In the genomic region with DNA sequence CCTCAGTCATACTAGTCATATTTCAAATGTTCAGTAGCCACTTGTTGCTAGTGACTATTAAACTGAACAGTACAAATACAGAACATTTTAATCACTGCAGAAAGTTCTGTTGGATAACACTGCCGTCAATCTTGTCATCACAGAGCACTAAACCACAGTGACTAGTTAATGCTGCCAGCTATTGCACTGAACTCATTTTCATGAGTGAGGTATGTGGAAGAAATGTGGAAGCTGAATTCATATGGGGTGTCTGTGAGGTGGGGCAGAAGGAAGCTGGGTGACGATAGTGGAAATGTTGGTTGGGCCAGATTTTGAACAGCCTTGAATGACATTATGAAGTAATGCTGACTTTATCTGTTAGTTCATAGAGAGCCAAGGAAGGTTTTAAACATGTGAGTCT, we compare ENCODE assay signal across 16 cellular contexts. TPM values are rescaled to one million over a fixed set of nuclear protein-coding genes. Genes with fewer than 3 reads are reported as not detected.
DNase-seq lines count a peak whose midpoint lies in the region; ATAC-seq and TF ChIP-seq lines count a peak whose summit lies in the region.
"Had no signal": no experiment of that assay in that cellular context is flagged by ENCODE, and none has a peak within 500 bp of the region (broad histone marks: within the 10 kb centered on the region; RNA-seq: fewer than 3 reads in every experiment).

No MANE protein-coding gene starts in this region.

- peak overlapping the region; percentile 40 for H2BK12ac ChIP-seq in trophoblast cell (ENCODE audit: low read length)

- no peak overlapping the region for H2BK5ac ChIP-seq in trophoblast cell (ENCODE audit: low read depth, low read length, poor library complexity)

- 47 to 78% methylated on average over 2 of the region's 2 CpGs for WGBS in gastroesophageal sphincter (ENCODE audit: low coverage in 1 of 2), 2 donors
- no CpG with 5 or more reads among the region's 2 CpGs for WGBS in trophoblast cell (ENCODE audit: extremely low coverage, insufficient coverage, insufficient read length)

- TF ChIP-seq EP300 in gastroesophageal sphincter (IDR thresholded peaks at IDR 0.05): no peak

- H3K4me2 ChIP-seq in trophoblast cell (ENCODE audit: low read length): no peak overlapping the region
- H3K4me2 ChIP-seq: A549, GM23338 had no signal

- H3K4me3 Mint-ChIP-seq in T-helper 17 cell: no peak overlapping the region
- H3K4me3 Mint-ChIP-seq: GM23338 had no signal

- H3K23ac ChIP-seq in trophoblast cell (ENCODE audit: low read length): no peak overlapping the region

- peak overlapping the region; percentile 65 for H3K4ac ChIP-seq in trophoblast cell (ENCODE audit: low read depth, low read length)

- peaks cover 4% of the 10 kb centered on the region for H3K79me2 ChIP-seq in trophoblast cell (ENCODE audit: control insufficient read depth, insufficient read depth, low read length, poor library complexity)

- H3K9me3 ChIP-seq in T-helper 17 cell (ENCODE audit: control insufficient read depth, low read length, poor library complexity, severe bottlenecking) (no peaks in the 10 kb centered on the region), gastroesophageal sphincter (no peaks in the 10 kb centered on the region), trophoblast cell (ENCODE audit: insufficient read depth, low read depth, low read length) (no peaks in the 10 kb centered on the region), Peyer's patch (no peaks in the 10 kb centered on the region)
- H3K9me3 ChIP-seq: A549, testis had no signal

- TF ChIP-seq POLR2A in gastroesophageal sphincter (IDR thresholded peaks at IDR 0.05) (no peak), Peyer's patch (IDR thresholded peaks at IDR 0.05) (no peak)

- H3K27ac ChIP-seq in gastroesophageal sphincter (peak overlapping the region in 1 of 4 donors; percentile 36), trophoblast cell (ENCODE audit: low read depth, low read length) (peak overlapping the region; percentile 52), Peyer's patch (no peak overlapping the region)
- H3K27ac ChIP-seq: A549, testis had no signal

- H3K27me3 ChIP-seq in gastroesophageal sphincter (no peaks in the 10 kb centered on the region), trophoblast cell (ENCODE audit: insufficient read depth, low read length) (no peaks in the 10 kb centered on the region), Peyer's patch (no peaks in the 10 kb centered on the region)
- H3K27me3 ChIP-seq: testis had no signal

- no peak overlapping the region for H4K8ac ChIP-seq in trophoblast cell (ENCODE audit: low read depth, low read length)

- peaks cover 0 to 38% (median 3%) of the 10 kb centered on the region in 3 donors for H3K4me1 ChIP-seq in gastroesophageal sphincter
- peaks cover 16 to 20% of the 10 kb centered on the region in 2 experiments for H3K4me1 ChIP-seq in trophoblast cell (ENCODE audit: control insufficient read depth in 1 of 2, insufficient read depth in 2 of 2, low read length in 2 of 2)
- no peaks in the 10 kb centered on the region for H3K4me1 ChIP-seq in Peyer's patch

- H3K36me3 ChIP-seq in gastroesophageal sphincter (no peaks in the 10 kb centered on the region), trophoblast cell (ENCODE audit: control insufficient read depth in 1 of 2, insufficient read depth in 2 of 2, low read length in 2 of 2) (peaks cover 0 to 3% of the 10 kb centered on the region in 2 experiments), Peyer's patch (no peaks in the 10 kb centered on the region)

- POLR2A ChIA-PET in AG04449 (lab: Yijun Ruan, JAX): interaction anchor here (0.6 to 1.1 kb wide), 2 partner anchors 59 to 64 kb away, joined by 3 read pairs; no protein-coding TSS in a partner anchor
- POLR2A ChIA-PET in HEK293T (lab: Yijun Ruan, JAX): no interaction called here

- no peak overlapping the region for H2AFZ ChIP-seq in trophoblast cell (ENCODE audit: insufficient read depth, low read length, poor library complexity)
- H2AFZ ChIP-seq: GM23338 had no signal

- no peak for TF ChIP-seq CTCF in AG04449 (IDR thresholded peaks at IDR 0.05; ENCODE audit: insufficient read depth, low read length, missing control alignments)
- TF ChIP-seq CTCF in gastroesophageal sphincter (IDR thresholded peaks at IDR 0.05): no peak
- no peak for TF ChIP-seq CTCF in Peyer's patch (IDR thresholded peaks at IDR 0.05)

- H3K36me3 Mint-ChIP-seq in T-helper 17 cell (ENCODE audit: low read depth): peaks cover 3% of the 10 kb centered on the region

- CTCF ChIA-PET in AG04449 (lab: Yijun Ruan, JAX): interaction anchor here (1.5 to 1.6 kb wide), 3 partner anchors 9 to 103 kb away, joined by 4 read pairs; no protein-coding TSS in a partner anchor
- CTCF ChIA-PET in HEK293T (lab: Yijun Ruan, JAX): no interaction called here

- no peak overlapping the region for H3K18ac ChIP-seq in trophoblast cell (ENCODE audit: low read length)

- H3K4me3 ChIP-seq in AG04449 (ENCODE audit: low read depth, low read length) (no peak overlapping the region), gastroesophageal sphincter (no peak overlapping the region), trophoblast cell (ENCODE audit: low read depth, low read length) (no peak overlapping the region), Peyer's patch (no peak overlapping the region)
- H3K4me3 ChIP-seq: A549, GM23338, skin epidermis, testis had no signal

- H3K14ac ChIP-seq in trophoblast cell (ENCODE audit: low read length): peak overlapping the region; percentile 24

- H2BK120ac ChIP-seq in trophoblast cell (ENCODE audit: insufficient read depth, low read length, poor library complexity): no peak overlapping the region

- ATAC-seq in T-helper 17 cell: peak; percentile 36
- peak; percentile 85 for ATAC-seq in gastroesophageal sphincter
- ATAC-seq: A549, GM23338 had no signal

- DNase-seq in AG04449 (ENCODE audit: low read depth, low spot score) (peak; percentile 79), T-helper 17 cell (no peak), trophoblast cell (no peak), NCI-H1105 (lab: John Stamatoyannopoulos, UW) (no peak), HEK293T (ENCODE audit: extremely low spot score) (no peak), Peyer's patch (no peak), middle frontal gyrus (ENCODE audit: extremely low spot score, low spot score) (no peak)
- DNase-seq: activated naive CD4-positive, alpha-beta T cell treated with Interleukin-2 at 50 U/mL for 16 hours; cerebellar nuclear complex; MV-4-11; NCI-H446 treated with DMSO at 0.1 percent for 48 hours; testis had no signal

- H4K91ac ChIP-seq in trophoblast cell (ENCODE audit: low read depth, low read length): no peak overlapping the region

- H3K9ac ChIP-seq in trophoblast cell (ENCODE audit: low read length): no peak overlapping the region

- no peaks in the 10 kb centered on the region for H3K27me3 Mint-ChIP-seq in T-helper 17 cell

- H3K27ac Mint-ChIP-seq in T-helper 17 cell: no peak overlapping the region
- H3K27ac Mint-ChIP-seq: GM23338 had no signal

- peaks cover 9% of the 10 kb centered on the region for H3K4me1 Mint-ChIP-seq in T-helper 17 cell

- peaks cover 13% of the 10 kb centered on the region for H3K79me1 ChIP-seq in trophoblast cell (ENCODE audit: low read length)

- H4K12ac ChIP-seq in trophoblast cell (ENCODE audit: low read depth, low read length): no peak overlapping the region

- H2AK5ac ChIP-seq in trophoblast cell (ENCODE audit: low read length): no peak overlapping the region

TF ChIP-seq in HEK293T, 16 proteins besides CTCF, POLR2A, EP300 and RAD21:
- TF ChIP-seq ARNT (IDR thresholded peaks at IDR 0.05) (no peak), ELF4 (IDR thresholded peaks at IDR 0.05) (no peak), FOXA1 (IDR thresholded peaks at IDR 0.05) (no peak), LEF1 (IDR thresholded peaks at IDR 0.05; ENCODE audit: borderline replicate concordance) (no peak), CTBP1 (IDR thresholded peaks at IDR 0.05; ENCODE audit: borderline replicate concordance) (no peak), BHLHE40 (IDR thresholded peaks at IDR 0.05; ENCODE audit: borderline replicate concordance) (no peak)

RNA-seq across cellular contexts. Expression of a gene that starts 49.6 kb away (rescaled TPM):
- 10 to 100 TPM; 47.3 to 49.2 TPM for total RNA-seq in T-helper 17 cell
- total RNA-seq in gastroesophageal sphincter: 100 to 1,000 TPM in 1 of 4 donors, 10 to 100 TPM in 3; 56.9 to 110 (median 78.3) TPM
- polyA plus RNA-seq in trophoblast cell (2013): 187 and 189 TPM in 2 replicates
- total RNA-seq in Peyer's patch: 100 to 1,000 TPM in 1 of 4 donors, 10 to 100 TPM in 3; 54.1 to 597 (median 69.8) TPM
